Comparison of ENCODE assay signal across 8 cellular contexts in genomic region chr2:192029089-192029488, GRCh38.
A peak's percentile ranks its signal among the peaks of the same experiment; 100 is the strongest.
DNase-seq lines count a peak whose midpoint lies in the region; ATAC-seq and TF ChIP-seq lines count a peak whose summit lies in the region.

No MANE protein-coding gene starts in this region.

- peak; percentile 55 for DNase-seq in ELR (ENCODE audit: low read depth)
- DNase-seq in HuH-7 (ENCODE audit: low spot score) = peak; percentile 3
- no peak for DNase-seq in fibroblast of the aortic adventitia (ENCODE audit: low read depth)
- DNase-seq in immature natural killer cell = no peak
- no peak for DNase-seq in anterior cingulate cortex (lab: John Stamatoyannopoulos, UW)
- DNase-seq in stomach = no peak

- H3K27ac Mint-ChIP-seq in immature natural killer cell = no peak overlapping the region

- no peaks in the 10 kb centered on the region for H3K9me3 Mint-ChIP-seq in immature natural killer cell

- TF ChIP-seq POLR2A in stomach (IDR thresholded peaks at IDR 0.05) = no peak

- TF ChIP-seq EP300 in stomach (IDR thresholded peaks at IDR 0.05) = no peak

- peaks cover 0 to 2% (median 0%) of the 10 kb centered on the region in 3 donors for H3K27me3 Mint-ChIP-seq in immature natural killer cell (ENCODE audit: low read depth in 3 of 3)

- intact Hi-C loops in stomach (cut with DNase I; ENCODE audit: low total_unique reads) = no loop called here

- H3K36me3 Mint-ChIP-seq in immature natural killer cell = no peaks in the 10 kb centered on the region

- 64 to 91% (median 84%) methylated on average over 2 of the region's 2 CpGs for WGBS in stomach, 5 donors

- H3K9me3 ChIP-seq in stomach = peaks cover 0 to 2% (median 0%) of the 10 kb centered on the region in 4 donors

- H3K36me3 ChIP-seq in stomach = no peaks in the 10 kb centered on the region

- no peak overlapping the region for H3K4me3 Mint-ChIP-seq in immature natural killer cell

- no peak overlapping the region for H3K27ac ChIP-seq in stomach

- no peaks in the 10 kb centered on the region for H3K4me1 Mint-ChIP-seq in immature natural killer cell

- peaks cover 0 to 5% (median 0%) of the 10 kb centered on the region in 4 donors for H3K4me1 ChIP-seq in stomach

- TF ChIP-seq CTCF in fibroblast of the aortic adventitia (IDR thresholded peaks at IDR 0.05; ENCODE audit: insufficient read depth, low read length) (peak; percentile 8), stomach (IDR thresholded peaks at IDR 0.05) (no peak)

- no peak overlapping the region for H3K4me3 ChIP-seq in fibroblast of the aortic adventitia (ENCODE audit: low read depth, low read length)
- H3K4me3 ChIP-seq in stomach = no peak overlapping the region

- H3K27me3 ChIP-seq in stomach = no peaks in the 10 kb centered on the region

- ATAC-seq in GM21447 (IDR thresholded peaks at IDR 0.05; ENCODE audit: unreplicated experiment) = peak; percentile 78
- ATAC-seq in GM18870 (IDR thresholded peaks at IDR 0.05; ENCODE audit: unreplicated experiment) = no peak

Comparison
In these comparisons a context has a peak if more than half of its experiments do, and no peak if none do; other contexts are left out.
1. DNase-seq: peak in ELR (single experiment) and HuH-7 (single experiment); none in fibroblast of the aortic adventitia (single experiment), immature natural killer cell (0 of 3), anterior cingulate cortex (0 of 58) and stomach (single experiment).